In the genomic region with DNA sequence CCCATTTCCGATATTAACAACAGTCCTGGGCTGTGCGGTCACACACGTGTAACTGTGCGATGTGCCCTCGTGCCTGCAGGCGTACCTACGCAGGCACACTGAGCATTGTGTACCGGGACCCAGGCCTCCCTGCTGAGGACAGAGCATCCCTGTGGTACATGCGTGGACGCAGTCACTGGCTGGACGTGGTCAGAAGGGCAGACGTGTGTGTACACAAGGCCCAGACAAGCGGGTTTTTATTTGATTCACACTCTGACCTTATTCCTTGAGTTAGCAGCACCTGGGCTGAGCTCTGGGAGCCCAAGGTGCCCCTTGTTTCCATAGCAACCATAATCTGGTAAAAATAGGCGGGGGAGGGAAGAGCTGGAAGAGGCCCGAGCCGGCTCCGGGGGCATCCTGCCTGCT, we compare ENCODE assay signal across 15 cellular contexts. TPM values are rescaled to one million over a fixed set of nuclear protein-coding genes. Genes with fewer than 3 reads are reported as not detected.
DNase-seq lines count a peak whose midpoint lies in the region; ATAC-seq and TF ChIP-seq lines count a peak whose summit lies in the region.
"Had no signal": no experiment of that assay in that cellular context is flagged by ENCODE, and none has a peak within 500 bp of the region (broad histone marks: within the 10 kb centered on the region; RNA-seq: fewer than 3 reads in every experiment).

No MANE protein-coding gene starts in this region.

- no peaks in the 10 kb centered on the region for H3K79me2 ChIP-seq in neural progenitor cell (ENCODE audit: low read depth)

- POLR2A ChIA-PET in WTC11 (lab: Charles Lee) = interaction anchor here (0.7 kb wide), 1 partner anchor 166 kb away, joined by 3 read pairs; no protein-coding TSS in a partner anchor

- H3K27me3 ChIP-seq in neural progenitor cell (no peaks in the 10 kb centered on the region), BE2C (no peaks in the 10 kb centered on the region)
- H3K27me3 ChIP-seq: Peyer's patch, upper lobe of right lung had no signal

- no peak overlapping the region for H3K27ac ChIP-seq in neural progenitor cell
- H3K27ac ChIP-seq: esophagus muscularis mucosa, psoas muscle, upper lobe of right lung had no signal

- H3K36me3 ChIP-seq in neural progenitor cell (no peaks in the 10 kb centered on the region), BE2C (no peaks in the 10 kb centered on the region)
- H3K36me3 ChIP-seq: esophagus muscularis mucosa, Peyer's patch, upper lobe of right lung had no signal

- H3K4me1 ChIP-seq in neural progenitor cell (peaks cover 21% of the 10 kb centered on the region), BE2C (no peaks in the 10 kb centered on the region)
- H3K4me1 ChIP-seq: psoas muscle, upper lobe of right lung had no signal

- H3K9me3 ChIP-seq in neural progenitor cell (ENCODE audit: low read depth) = no peaks in the 10 kb centered on the region
- no peaks in the 10 kb centered on the region for H3K9me3 ChIP-seq in BE2C
- H3K9me3 ChIP-seq: esophagus muscularis mucosa, Peyer's patch, psoas muscle, upper lobe of right lung had no signal

- CTCF ChIA-PET in WTC11 (lab: Charles Lee) = interaction anchor here (0.6 to 5.0 kb wide), 4 partner anchors 13 to 38 kb away, joined by 3 to 28 read pairs (median 4); no protein-coding TSS in a partner anchor

- H3K36me3 Mint-ChIP-seq in T-helper 1 cell treated with Interleukin-12 subunit alpha and Interleukin-12 subunit beta and Interleukin-4 antibody, amounts not matched to agents 30 μg/mL and 1 μg/mL, for 36 hours (ENCODE audit: low read depth) = peaks cover 5% of the 10 kb centered on the region
- no peaks in the 10 kb centered on the region for H3K36me3 Mint-ChIP-seq in WTC11
- no peaks in the 10 kb centered on the region for H3K36me3 Mint-ChIP-seq in neural progenitor cell

- peaks cover 22% of the 10 kb centered on the region for H3K27me3 Mint-ChIP-seq in T-helper 1 cell treated with Interleukin-12 subunit alpha and Interleukin-12 subunit beta and Interleukin-4 antibody, amounts not matched to agents 30 μg/mL and 1 μg/mL, for 36 hours (ENCODE audit: low read depth)
- no peaks in the 10 kb centered on the region for H3K27me3 Mint-ChIP-seq in WTC11 (ENCODE audit: low read depth)
- peaks cover 17% of the 10 kb centered on the region for H3K27me3 Mint-ChIP-seq in neural progenitor cell (ENCODE audit: insufficient read depth, low read depth)

- H3K9ac ChIP-seq in neural progenitor cell = no peak overlapping the region

- peak overlapping the region; percentile 40 for H3K4me2 ChIP-seq in neural progenitor cell

- peak overlapping the region; percentile 2 for H3K4me3 Mint-ChIP-seq in T-helper 1 cell treated with Interleukin-12 subunit alpha and Interleukin-12 subunit beta and Interleukin-4 antibody, amounts not matched to agents 30 μg/mL and 1 μg/mL, for 36 hours
- no peak overlapping the region for H3K4me3 Mint-ChIP-seq in WTC11
- H3K4me3 Mint-ChIP-seq in neural progenitor cell = peak overlapping the region; percentile 62
- H3K4me3 Mint-ChIP-seq: activated naive CD8-positive, alpha-beta T cell treated with anti-CD3 and anti-CD28 coated beads, Interleukin-2, amount 50 U/mL, for 24 hours had no signal

- peaks cover 18% of the 10 kb centered on the region for H3F3A ChIP-seq in neural progenitor cell (ENCODE audit: low read depth)

- H3K4me1 Mint-ChIP-seq in T-helper 1 cell treated with Interleukin-12 subunit alpha and Interleukin-12 subunit beta and Interleukin-4 antibody, amounts not matched to agents 30 μg/mL and 1 μg/mL, for 36 hours (ENCODE audit: low read depth) = peaks cover 31% of the 10 kb centered on the region
- H3K4me1 Mint-ChIP-seq in WTC11 (peaks cover 7% of the 10 kb centered on the region), neural progenitor cell (peaks cover 18% of the 10 kb centered on the region)

- H2AFZ ChIP-seq in neural progenitor cell (replicated peaks) = no peak overlapping the region

- no peaks in the 10 kb centered on the region for H4K20me1 ChIP-seq in neural progenitor cell (ENCODE audit: low read depth)

- no peak for TF ChIP-seq CTCF in WTC11 (IDR thresholded peaks at IDR 0.05)
- TF ChIP-seq CTCF in neural progenitor cell (IDR thresholded peaks at IDR 0.05) = no peak
- TF ChIP-seq CTCF in BE2C (IDR thresholded peaks at IDR 0.05; ENCODE audit: low read depth, low read length) = no peak

- DNase-seq in T-helper 1 cell (no peak), HT-29 (ENCODE audit: low spot score) (peak; percentile 65), WTC11 (ENCODE audit: low spot score) (no peak), neural progenitor cell (ENCODE audit: low spot score) (peak; percentile 66), BE2C (no peak), NCI-H345 (lab: John Stamatoyannopoulos, UW) (no peak)
- DNase-seq: ACHN; activated naive CD8-positive, alpha-beta T cell treated with anti-CD3 and anti-CD28 coated beads, Interleukin-2, amount 50 U/mL, for 24 hours; NCI-H2171; psoas muscle; upper lobe of right lung had no signal

- H3K27ac Mint-ChIP-seq in T-helper 1 cell treated with Interleukin-12 subunit alpha and Interleukin-12 subunit beta and Interleukin-4 antibody, amounts not matched to agents 30 μg/mL and 1 μg/mL, for 36 hours = peak overlapping the region; percentile 12
- H3K27ac Mint-ChIP-seq in WTC11 (no peak overlapping the region), neural progenitor cell (peak overlapping the region; percentile 98)
- H3K27ac Mint-ChIP-seq: activated naive CD8-positive, alpha-beta T cell treated with anti-CD3 and anti-CD28 coated beads, Interleukin-2, amount 50 U/mL, for 24 hours had no signal

- ATAC-seq in WTC11 = peak; percentile 22; the same call in 1 of the 2 replicates
- ATAC-seq in HG03342 (IDR thresholded peaks at IDR 0.05; ENCODE audit: unreplicated experiment) = no peak
- ATAC-seq: psoas muscle had no signal

- H3K4me3 ChIP-seq in neural progenitor cell (no peak overlapping the region), BE2C (ENCODE audit: low read depth, low read length) (no peak overlapping the region)
- H3K4me3 ChIP-seq: esophagus muscularis mucosa, psoas muscle, upper lobe of right lung had no signal

- H3K9me3 Mint-ChIP-seq in T-helper 1 cell treated with Interleukin-12 subunit alpha and Interleukin-12 subunit beta and Interleukin-4 antibody, amounts not matched to agents 30 μg/mL and 1 μg/mL, for 36 hours = no peaks in the 10 kb centered on the region
- H3K9me3 Mint-ChIP-seq in WTC11 (no peaks in the 10 kb centered on the region), neural progenitor cell (no peaks in the 10 kb centered on the region)
- H3K9me3 Mint-ChIP-seq: activated naive CD8-positive, alpha-beta T cell treated with anti-CD3 and anti-CD28 coated beads, Interleukin-2, amount 50 U/mL, for 24 hours had no signal

TF ChIP-seq in WTC11, 78 proteins besides CTCF, POLR2A, EP300 and RAD21 (continues in another document):
- TF ChIP-seq KAT7 (CRISPR knock-in tag; IDR thresholded peaks at IDR 0.05; ENCODE audit: borderline replicate concordance) (no peak), IRF2 (CRISPR knock-in tag; IDR thresholded peaks at IDR 0.05; ENCODE audit: borderline replicate concordance, low read depth) (no peak), FOXJ3 (CRISPR knock-in tag; IDR thresholded peaks at IDR 0.05; ENCODE audit: borderline replicate concordance) (no peak)
- TF ChIP-seq, protein P1, sequence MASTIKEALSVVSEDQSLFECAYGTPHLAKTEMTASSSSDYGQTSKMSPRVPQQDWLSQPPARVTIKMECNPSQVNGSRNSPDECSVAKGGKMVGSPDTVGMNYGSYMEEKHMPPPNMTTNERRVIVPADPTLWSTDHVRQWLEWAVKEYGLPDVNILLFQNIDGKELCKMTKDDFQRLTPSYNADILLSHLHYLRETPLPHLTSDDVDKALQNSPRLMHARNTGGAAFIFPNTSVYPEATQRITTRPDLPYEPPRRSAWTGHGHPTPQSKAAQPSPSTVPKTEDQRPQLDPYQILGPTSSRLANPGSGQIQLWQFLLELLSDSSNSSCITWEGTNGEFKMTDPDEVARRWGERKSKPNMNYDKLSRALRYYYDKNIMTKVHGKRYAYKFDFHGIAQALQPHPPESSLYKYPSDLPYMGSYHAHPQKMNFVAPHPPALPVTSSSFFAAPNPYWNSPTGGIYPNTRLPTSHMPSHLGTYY (CRISPR knock-in tag; IDR thresholded peaks at IDR 0.05) = no peak
- TF ChIP-seq, protein P2, sequence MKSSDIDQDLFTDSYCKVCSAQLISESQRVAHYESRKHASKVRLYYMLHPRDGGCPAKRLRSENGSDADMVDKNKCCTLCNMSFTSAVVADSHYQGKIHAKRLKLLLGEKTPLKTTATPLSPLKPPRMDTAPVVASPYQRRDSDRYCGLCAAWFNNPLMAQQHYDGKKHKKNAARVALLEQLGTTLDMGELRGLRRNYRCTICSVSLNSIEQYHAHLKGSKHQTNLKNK (CRISPR knock-in tag; IDR thresholded peaks at IDR 0.05) = no peak

RNA-seq across cellular contexts. Expression of a gene that starts 19.5 kb away (rescaled TPM):
- total RNA-seq in HT-29 (2014; rRNA removed; shearing (Covaris generic)) = 9.6 and 14.0 TPM in 2 replicates
- total RNA-seq in WTC11 (2021) = 64.5 to 72.8 TPM (median 65.4 TPM) in 3 replicates
- total RNA-seq in neural progenitor cell (ENCODE audit: low replicate concordance) = 3.8 and 4.1 TPM in 2 replicates
- 52.5 TPM for polyA plus RNA-seq in BE2C (2012; ENCODE audit: insufficient read depth, insufficient read length, low read depth)

Comparison
In these comparisons a context has a peak if more than half of its experiments do, and no peak if none do; other contexts are left out.
1. DNase-seq: peak in HT-29 (single experiment) and neural progenitor cell (single experiment); none in T-helper 1 cell (0 of 5), WTC11 (single experiment), BE2C (single experiment) and NCI-H345 (single experiment).